12 cellular contexts compared by ENCODE assay signal in the genomic region with DNA sequence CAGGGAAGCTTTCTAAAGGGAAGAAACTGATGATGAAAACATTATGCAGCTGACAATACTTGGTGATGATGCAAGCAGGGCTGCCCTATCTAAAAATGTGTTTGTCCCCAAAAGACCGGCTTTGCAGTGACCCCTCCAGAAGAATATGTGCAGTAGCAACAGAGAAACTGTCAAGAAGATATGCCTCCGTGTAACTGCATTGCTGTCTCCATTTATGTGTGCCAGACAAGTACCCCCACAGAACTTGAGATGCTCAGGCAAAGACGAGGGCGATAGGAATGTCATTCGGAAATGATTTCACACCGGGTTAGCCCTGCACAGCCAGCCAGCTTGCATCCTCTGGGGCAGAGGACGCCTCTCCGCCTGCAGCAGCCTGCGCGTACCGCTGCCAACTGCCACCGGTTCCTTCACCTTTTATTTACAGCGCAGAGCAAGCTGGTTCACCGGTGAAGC. TPM values are rescaled to one million over a fixed set of nuclear protein-coding genes. Genes with fewer than 3 reads are reported as not detected.
A peak's percentile ranks its signal among the peaks of the same experiment; 100 is the strongest.
DNase-seq lines count a peak whose midpoint lies in the region; TF ChIP-seq lines count a peak whose summit lies in the region.
"Had no signal": no experiment of that assay in that cellular context is flagged by ENCODE, and none has a peak within 500 bp of the region (broad histone marks: within the 10 kb centered on the region; RNA-seq: fewer than 3 reads in every experiment).

No MANE protein-coding gene starts in this region.

- H3K4me1 ChIP-seq in colonic mucosa: no peaks in the 10 kb centered on the region

- intact Hi-C loops in colonic mucosa (cut with DNase I): no loop called here

- peak; percentile 24 for DNase-seq in AG08396 (ENCODE audit: low spot score)
- peak; percentile 14 for DNase-seq in ELR (ENCODE audit: low read depth)
- DNase-seq in WERI-Rb-1: no peak
- peak; percentile 39 for DNase-seq in iPS-NIHi7 (ENCODE audit: extremely low spot score)
- no peak for DNase-seq in colonic mucosa
- no peak for DNase-seq in LoVo (ENCODE audit: low spot score)
- DNase-seq in SW480 (ENCODE audit: low spot score): no peak
- DNase-seq in T-helper 9 cell: no peak
- DNase-seq: activated CD4-positive, CD25-positive, alpha-beta regulatory T cell treated with anti-CD3 and anti-CD28 coated beads, Interleukin-2, amount 50 U/mL, for 72 hours; GDM1; stimulated activated naive CD4-positive, alpha-beta T cell had no signal

- no peaks in the 10 kb centered on the region for H3K9me3 ChIP-seq in WERI-Rb-1 (ENCODE audit: severe bottlenecking)
- no peaks in the 10 kb centered on the region for H3K9me3 ChIP-seq in colonic mucosa

- TF ChIP-seq CTCF in WERI-Rb-1 (IDR thresholded peaks at IDR 0.05; ENCODE audit: low read depth, low read length): no peak
- TF ChIP-seq CTCF in colonic mucosa (IDR thresholded peaks at IDR 0.05): no peak

- no peaks in the 10 kb centered on the region for H3K36me3 ChIP-seq in WERI-Rb-1
- no peaks in the 10 kb centered on the region for H3K36me3 ChIP-seq in colonic mucosa

- H3K4me3 ChIP-seq in WERI-Rb-1 (ENCODE audit: low read depth, low read length) (peak overlapping the region; percentile 67), colonic mucosa (no peak overlapping the region)

- peak overlapping the region; percentile 42 for H3K27ac ChIP-seq in WERI-Rb-1
- no peak overlapping the region for H3K27ac ChIP-seq in colonic mucosa

- no peaks in the 10 kb centered on the region for H3K27me3 ChIP-seq in WERI-Rb-1 (ENCODE audit: insufficient read depth, low read depth, severe bottlenecking)
- peaks cover 41% of the 10 kb centered on the region for H3K27me3 ChIP-seq in colonic mucosa

- H3K9ac ChIP-seq in colonic mucosa (ENCODE audit: low read depth in 2 of 2, low read length in 2 of 2): no peak overlapping the region

RNA-seq across cellular contexts. Expression of a gene that starts 2.1 kb away (rescaled TPM):
- under 1 TPM in 1 of 2 donors, not detected in 1; 0.05 TPM for total RNA-seq in colonic mucosa
- total RNA-seq: activated naive CD8-positive, alpha-beta T cell treated with anti-CD3 and anti-CD28 coated beads, Interleukin-2, amount 10 ng/mL, durations not matched to agents 7 days and 5 days had no signal

Comparison
In these comparisons a context has a peak if more than half of its experiments do, and no peak if none do; other contexts are left out.
1. DNase-seq: peak in AG08396 (single experiment), ELR (single experiment) and iPS-NIHi7 (single experiment); none in WERI-Rb-1 (single experiment), colonic mucosa (single experiment), LoVo (single experiment), SW480 (single experiment) and T-helper 9 cell (single experiment).